Comparison of ENCODE assay signal across 27 cellular contexts in the genomic region with DNA sequence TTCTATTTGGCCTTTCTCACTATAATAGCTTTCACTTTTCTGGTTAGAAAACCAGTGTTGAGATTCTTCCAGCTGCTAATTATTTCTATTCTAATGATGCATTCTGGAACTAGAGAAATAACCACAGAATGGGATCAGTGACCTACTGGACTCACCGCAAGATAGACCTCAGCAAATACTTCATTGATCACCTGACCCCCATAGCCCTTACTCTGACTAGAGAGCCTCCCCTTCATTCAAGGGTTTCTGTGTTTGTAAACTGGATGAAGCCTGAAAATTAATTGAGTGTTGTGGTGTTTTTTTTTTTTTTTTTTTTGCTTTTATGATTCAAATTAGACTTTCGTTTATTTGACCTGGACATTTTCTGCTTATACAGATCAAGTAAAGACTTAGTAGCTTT.
"Had no signal": no experiment of that assay in that cellular context is flagged by ENCODE, and none has a peak within 500 bp of the region (broad histone marks: within the 10 kb centered on the region; RNA-seq: fewer than 3 reads in every experiment).

No MANE protein-coding gene starts in this region.

- DNase-seq: colonic mucosa; cortex of kidney; dermis blood vessel endothelial cell; dorsolateral prefrontal cortex; effector CD4-positive, alpha-beta T cell; effector CD8-positive, alpha-beta T cell; effector memory CD4-positive, alpha-beta T cell; effector memory CD8-positive, alpha-beta T cell; endodermal cell; erythroblast; esophagus squamous epithelium; foreskin fibroblast; foreskin keratinocyte; foreskin melanocyte; gastrocnemius medialis; glutamatergic neuron; head of caudate nucleus; heart left ventricle; heart right ventricle had no signal

- H3K27ac ChIP-seq: colonic mucosa, coronary artery, dorsolateral prefrontal cortex, epithelial cell of prostate, esophagus muscularis mucosa, esophagus squamous epithelium, foreskin keratinocyte, gastrocnemius medialis, gastroesophageal sphincter, heart left ventricle, heart right ventricle had no signal

- H3K4me3 ChIP-seq: colonic mucosa, coronary artery, dorsolateral prefrontal cortex, esophagus muscularis mucosa, esophagus squamous epithelium, gastrocnemius medialis, gastroesophageal sphincter, heart left ventricle, heart right ventricle had no signal

- H3K27me3 ChIP-seq: colonic mucosa, esophagus muscularis mucosa, foreskin keratinocyte, gastroesophageal sphincter had no signal

- FAIRE-seq: endometrium, endothelial cell of umbilical vein, frontal cortex had no signal

- H3K4me1 ChIP-seq: colonic mucosa, esophagus muscularis mucosa, esophagus squamous epithelium, foreskin keratinocyte, gastrocnemius medialis, gastroesophageal sphincter, heart left ventricle, heart right ventricle had no signal

- H3K36me3 ChIP-seq: colonic mucosa, esophagus squamous epithelium, gastrocnemius medialis, gastroesophageal sphincter, heart left ventricle, heart right ventricle had no signal

- ATAC-seq: effector memory CD8-positive, alpha-beta T cell; esophagus mucosa; foreskin keratinocyte; gastrocnemius medialis; gastroesophageal sphincter; heart left ventricle; heart right ventricle had no signal

- H3K9me3 ChIP-seq: colonic mucosa, esophagus squamous epithelium, gastrocnemius medialis had no signal
